8 cellular contexts compared by ENCODE assay signal in the genomic region with DNA sequence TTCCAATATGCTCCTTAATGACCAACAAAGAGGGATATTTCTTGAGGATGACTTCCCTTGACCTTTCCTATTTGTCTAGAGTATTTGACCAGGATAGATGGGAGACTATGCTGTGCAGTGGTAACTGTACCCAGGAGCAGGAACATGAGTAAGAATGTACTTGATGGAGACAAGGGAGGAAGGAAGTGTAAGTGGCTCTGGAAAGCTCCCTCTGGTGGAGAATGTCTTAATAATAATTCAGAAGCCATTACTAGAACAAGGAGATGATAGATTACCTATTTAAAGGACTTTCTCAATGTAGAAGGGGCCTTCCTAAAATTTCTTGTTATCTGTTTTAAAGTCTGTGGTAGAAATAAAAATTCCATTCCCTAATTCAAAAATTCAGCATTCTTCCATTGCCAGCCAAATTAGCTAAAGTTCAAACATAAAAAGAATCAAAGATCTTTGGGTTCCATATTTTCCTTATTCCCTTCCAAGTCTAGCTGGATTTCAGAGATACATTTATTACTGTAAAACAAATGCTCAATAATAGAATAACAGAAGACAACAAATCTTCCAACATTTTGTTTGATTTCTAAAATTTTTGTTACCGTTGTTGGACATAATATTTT.
A peak's percentile ranks its signal among the peaks of the same experiment; 100 is the strongest.
DNase-seq lines count a peak whose midpoint lies in the region; ATAC-seq, FAIRE-seq and TF ChIP-seq lines count a peak whose summit lies in the region.

No MANE protein-coding gene starts in this region.

- peak; percentile 82 for ATAC-seq in HG03520 (IDR thresholded peaks at IDR 0.05; ENCODE audit: unreplicated experiment)

- TF ChIP-seq CTCF in GM20000 (IDR thresholded peaks at IDR 0.05; ENCODE audit: extremely low read depth, missing control alignments): peak; percentile 37
- peak; percentile 73 for TF ChIP-seq CTCF in fibroblast of pulmonary artery (IDR thresholded peaks at IDR 0.05; ENCODE audit: low read length, missing control alignments)
- TF ChIP-seq CTCF in sigmoid colon (IDR thresholded peaks at IDR 0.05): peak in 3 of 4 experiments; percentile 7 to 44 (median 25)

- peak; percentile 31 for DNase-seq in DMS53 treated with DMSO at 0.1 percent for 48 hours (lab: John Stamatoyannopoulos, UW; ENCODE audit: unreplicated experiment)
- peak; percentile 12 for DNase-seq in GM20000 (ENCODE audit: low spot score)
- DNase-seq in RCC 7860 (ENCODE audit: low spot score): peak; percentile 32
- peak; percentile 77 for DNase-seq in fibroblast of pulmonary artery (ENCODE audit: low read depth)
- DNase-seq in sigmoid colon: no peak
- DNase-seq in HuH-7.5 (ENCODE audit: low spot score): no peak
- DNase-seq in stimulated activated CD4-positive, alpha-beta T cell treated with anti-CD3 and anti-CD28 coated beads, Interleukin-2, amount 100 ng/mL, for 48 hours: no peak

- TF ChIP-seq POLR2A in sigmoid colon (IDR thresholded peaks at IDR 0.05): no peak

- no peaks in the 10 kb centered on the region for H3K36me3 ChIP-seq in sigmoid colon

- intact Hi-C loops in sigmoid colon (cut with DNase I): loop anchor here (5.0 kb wide), 1 partner anchor 1970 kb away; no protein-coding TSS in a partner anchor

- peak; percentile 8 for FAIRE-seq in RCC 7860 (lab: Jason Lieb, UNC)

- TF ChIP-seq EP300 in sigmoid colon (IDR thresholded peaks at IDR 0.05): no peak

- H3K4me3 ChIP-seq in fibroblast of pulmonary artery (replicated peaks; ENCODE audit: low read depth, low read length): no peak overlapping the region
- no peak overlapping the region for H3K4me3 ChIP-seq in sigmoid colon

- no peak overlapping the region for H3K27ac ChIP-seq in sigmoid colon

- no peaks in the 10 kb centered on the region for H3K27me3 ChIP-seq in sigmoid colon

- H3K9me3 ChIP-seq in sigmoid colon: no peaks in the 10 kb centered on the region

- H3K4me1 ChIP-seq in sigmoid colon: no peaks in the 10 kb centered on the region

- WGBS in sigmoid colon, 2 donors: 96 to 99% methylated on average over 1 of the region's 1 CpG

Comparison
In these comparisons a context has a peak if more than half of its experiments do, and no peak if none do; other contexts are left out.
1. DNase-seq: peak in DMS53 treated with DMSO at 0.1 percent for 48 hours (single experiment), GM20000 (single experiment), RCC 7860 (single experiment) and fibroblast of pulmonary artery (single experiment); none in sigmoid colon (single experiment), HuH-7.5 (single experiment) and stimulated activated CD4-positive, alpha-beta T cell treated with anti-CD3 and anti-CD28 coated beads, Interleukin-2, amount 100 ng/mL, for 48 hours (0 of 2).
2. Peak in every context shown above with its lines, with median percentiles within 50 percentile points of each other: CTCF ChIP-seq.